Comparison of ENCODE assay signal across 17 cellular contexts in the genomic region with DNA sequence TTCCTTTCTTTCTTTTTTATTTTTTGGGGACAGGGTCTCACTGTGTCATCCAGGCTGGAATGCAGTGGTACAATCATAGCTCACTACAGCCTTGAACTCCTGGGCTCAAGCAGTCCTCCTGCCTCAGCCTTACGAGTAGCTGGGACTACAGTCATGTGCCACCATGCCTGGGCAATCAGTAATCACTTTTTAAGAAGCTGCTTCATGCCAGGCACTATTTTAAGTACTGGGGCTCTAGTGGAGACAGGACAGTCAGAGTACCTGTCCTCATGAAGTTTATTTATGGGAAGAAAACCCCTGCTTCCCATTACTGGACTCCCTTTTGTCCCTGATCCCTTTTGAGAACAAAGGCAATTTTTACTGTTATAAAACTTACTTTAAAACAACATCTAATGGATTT.
DNase-seq lines count a peak whose midpoint lies in the region; ATAC-seq and TF ChIP-seq lines count a peak whose summit lies in the region.
"Had no signal": no experiment of that assay in that cellular context is flagged by ENCODE, and none has a peak within 500 bp of the region (broad histone marks: within the 10 kb centered on the region; RNA-seq: fewer than 3 reads in every experiment).

No MANE protein-coding gene starts in this region.

- no peak overlapping the region for H3K4me3 ChIP-seq in gastrocnemius medialis
- H3K4me3 ChIP-seq: BLaER1 had no signal

- intact Hi-C loops in Right ventricle myocardium superior (cut with DNase I) (no loop called here), Right ventricle myocardium inferior (cut with DNase I) (no loop called here), left ventricle myocardium superior (cut with micrococcal nuclease) (no loop called here), cardiac septum (cut with DNase I) (no loop called here), gastrocnemius medialis (cut with DNase I; ENCODE audit: low total_unique reads) (no loop called here)

- DNase-seq in Right ventricle myocardium superior (no peak), Right ventricle myocardium inferior (ENCODE audit: missing footprints) (no peak), left ventricle myocardium superior (no peak), cardiac septum (ENCODE audit: low spot score) (no peak), gastrocnemius medialis (no peak), islet precursor cell (no peak)
- DNase-seq: Caco-2; CD4-positive, CD25-positive, alpha-beta regulatory T cell; CD8-positive, alpha-beta T cell; DMS153; DND-41; GOT3; H7; HCEC 1CT had no signal

- no peaks in the 10 kb centered on the region for H3K36me3 ChIP-seq in gastrocnemius medialis
- H3K36me3 ChIP-seq: BLaER1 had no signal

- ATAC-seq in Right ventricle myocardium superior (ENCODE audit: poor library complexity) (peak; percentile 18), Right ventricle myocardium inferior (no peak), left ventricle myocardium superior (peak; percentile 54), gastrocnemius medialis (peak in 1 of 2 donors; percentile 52)
- ATAC-seq: CD8-positive, alpha-beta T cell had no signal

- peaks cover 22 to 27% of the 10 kb centered on the region in 2 donors for H3K4me1 ChIP-seq in gastrocnemius medialis
- H3K4me1 ChIP-seq: BLaER1, Caco-2 had no signal

- no peaks in the 10 kb centered on the region for H3K9me3 ChIP-seq in gastrocnemius medialis
- H3K9me3 ChIP-seq: BLaER1, Caco-2 had no signal

- no peaks in the 10 kb centered on the region for H3K27me3 ChIP-seq in gastrocnemius medialis
- H3K27me3 ChIP-seq: BLaER1 had no signal

- H3K27ac ChIP-seq in gastrocnemius medialis: peak overlapping the region in 3 of 4 donors; percentile 2 to 27 (median 25)
- H3K27ac ChIP-seq: 22Rv1, BLaER1, C4-2B had no signal

- in situ Hi-C loops in gastrocnemius medialis (cut with MboI; ENCODE audit: low sequenced_read_pairs in 4 of 4): no loop called here

- no peak for TF ChIP-seq POLR2A in gastrocnemius medialis (IDR thresholded peaks at IDR 0.05)

- TF ChIP-seq CTCF in gastrocnemius medialis (IDR thresholded peaks at IDR 0.05 in 4 of 5, conservative IDR thresholded peaks at IDR 0.05 in 1 of 5): no peak
